9 cellular contexts compared by ENCODE assay signal in genomic region chr2:200944467-200945394, GRCh38. TPM values are rescaled to one million over a fixed set of nuclear protein-coding genes. Genes with fewer than 3 reads are reported as not detected.
DNase-seq lines count a peak whose midpoint lies in the region; ATAC-seq, FAIRE-seq and TF ChIP-seq lines count a peak whose summit lies in the region.
"Had no signal": no experiment of that assay in that cellular context is flagged by ENCODE, and none has a peak within 500 bp of the region (broad histone marks: within the 10 kb centered on the region; RNA-seq: fewer than 3 reads in every experiment).

No MANE protein-coding gene starts in this region.

- no peak overlapping the region for H3K4me3 Mint-ChIP-seq in glutamatergic neuron (ENCODE audit: unreplicated experiment)
- H3K4me3 Mint-ChIP-seq: activated naive CD8-positive, alpha-beta T cell treated with anti-CD3 and anti-CD28 coated beads, Interleukin-2, amount 10 ng/mL, durations not matched to agents 7 days and 5 days had no signal

- no peaks in the 10 kb centered on the region for H3K36me3 Mint-ChIP-seq in glutamatergic neuron (ENCODE audit: unreplicated experiment)

- peak; percentile 36 for DNase-seq in GM04503 (ENCODE audit: low read depth)
- DNase-seq in RWPE2 (ENCODE audit: low spot score), result peak; percentile 85
- DNase-seq in bronchial epithelial cell (ENCODE audit: low read depth), result peak; percentile 94
- DNase-seq in stimulated activated CD4-positive, alpha-beta T cell treated with anti-CD3 and anti-CD28 coated beads, Interleukin-12 subunit alpha, Interleukin-12 subunit beta, amount 100 ng/mL, for 24 hours (ENCODE audit: low read depth in 2 of 2), result peak; percentile 54 to 70
- DNase-seq in DMS 273 treated with DMSO at 0.1 percent for 48 hours (lab: John Stamatoyannopoulos, UW), result no peak
- DNase-seq in glutamatergic neuron, result no peak
- DNase-seq: activated naive CD8-positive, alpha-beta T cell treated with anti-CD3 and anti-CD28 coated beads, Interleukin-2, amount 10 ng/mL, durations not matched to agents 7 days and 5 days had no signal

- H3K27me3 Mint-ChIP-seq in glutamatergic neuron (ENCODE audit: unreplicated experiment), result no peaks in the 10 kb centered on the region
- H3K27me3 Mint-ChIP-seq: activated naive CD8-positive, alpha-beta T cell treated with anti-CD3 and anti-CD28 coated beads, Interleukin-2, amount 10 ng/mL, durations not matched to agents 7 days and 5 days had no signal

- H3K27me3 ChIP-seq in RWPE2 (ENCODE audit: insufficient read depth, poor library complexity, severe bottlenecking), result no peaks in the 10 kb centered on the region
- no peaks in the 10 kb centered on the region for H3K27me3 ChIP-seq in bronchial epithelial cell (ENCODE audit: control insufficient read depth, insufficient read depth, low read length)

- ATAC-seq in RWPE2 (ENCODE audit: low read depth) (peak; percentile 98), HG03025 (IDR thresholded peaks at IDR 0.05; ENCODE audit: low FRiP score, unreplicated experiment) (no peak), GM19035 (IDR thresholded peaks at IDR 0.05; ENCODE audit: unreplicated experiment) (no peak)

- H3K4me1 Mint-ChIP-seq in glutamatergic neuron (ENCODE audit: low read depth, unreplicated experiment), result no peaks in the 10 kb centered on the region

- peak overlapping the region; percentile 64 for H3K27ac ChIP-seq in RWPE2 (ENCODE audit: poor library complexity, severe bottlenecking)

- no peaks in the 10 kb centered on the region for H3K9me3 Mint-ChIP-seq in glutamatergic neuron (ENCODE audit: unreplicated experiment)
- H3K9me3 Mint-ChIP-seq: activated naive CD8-positive, alpha-beta T cell treated with anti-CD3 and anti-CD28 coated beads, Interleukin-2, amount 10 ng/mL, durations not matched to agents 7 days and 5 days had no signal

- H3K4me3 ChIP-seq in RWPE2 (ENCODE audit: severe bottlenecking) (no peak overlapping the region), bronchial epithelial cell (ENCODE audit: low read depth, low read length) (no peak overlapping the region)

- TF ChIP-seq CTCF in RWPE2 (IDR thresholded peaks at IDR 0.05; ENCODE audit: poor library complexity, severe bottlenecking) (no peak), bronchial epithelial cell (IDR thresholded peaks at IDR 0.05; ENCODE audit: insufficient read depth, low read length, severe bottlenecking) (no peak), glutamatergic neuron (IDR thresholded peaks at IDR 0.05; ENCODE audit: partially characterized antibody, unreplicated experiment) (no peak)

- H3K27ac Mint-ChIP-seq in glutamatergic neuron (ENCODE audit: unreplicated experiment), result no peak overlapping the region
- H3K27ac Mint-ChIP-seq: activated naive CD8-positive, alpha-beta T cell treated with anti-CD3 and anti-CD28 coated beads, Interleukin-2, amount 10 ng/mL, durations not matched to agents 7 days and 5 days had no signal

- no peaks in the 10 kb centered on the region for H3K9me3 ChIP-seq in RWPE2 (ENCODE audit: severe bottlenecking)

- peaks cover 19% of the 10 kb centered on the region for H3K4me1 ChIP-seq in RWPE2 (ENCODE audit: insufficient read depth, poor library complexity, severe bottlenecking)

- FAIRE-seq in bronchial epithelial cell (lab: Jason Lieb, UNC), result no peak

- H3K36me3 ChIP-seq in RWPE2 (ENCODE audit: low read depth) (peaks cover 95% of the 10 kb centered on the region), bronchial epithelial cell (ENCODE audit: control insufficient read depth, insufficient read depth, low read length) (peaks cover 6% of the 10 kb centered on the region)

RNA-seq across cellular contexts. Expression of gene ORC2, which starts 18.7 kb away (rescaled TPM):
- total RNA-seq in bronchial epithelial cell, result 14.5 and 16.3 TPM in 2 replicates
- 28.2 TPM for total RNA-seq in glutamatergic neuron (ENCODE audit: unreplicated experiment)

RNA-seq across cellular contexts. Expression of gene NIF3L1, which starts 55.6 kb away (rescaled TPM):
- total RNA-seq in bronchial epithelial cell (21.5 and 24.2 TPM in 2 replicates), glutamatergic neuron (ENCODE audit: unreplicated experiment) (19.7 TPM)

RNA-seq across cellular contexts. Expression of gene PPIL3, which starts 55.9 kb away (rescaled TPM):
- total RNA-seq in bronchial epithelial cell (34.5 and 50.3 TPM in 2 replicates), glutamatergic neuron (ENCODE audit: unreplicated experiment) (44.9 TPM)

Comparison
In these comparisons a context has a peak if more than half of its experiments do, and no peak if none do; other contexts are left out.
1. DNase-seq: peak in GM04503 (single experiment), RWPE2 (single experiment), bronchial epithelial cell (single experiment) and stimulated activated CD4-positive, alpha-beta T cell treated with anti-CD3 and anti-CD28 coated beads, Interleukin-12 subunit alpha, Interleukin-12 subunit beta, amount 100 ng/mL, for 24 hours (2 of 2); none in DMS 273 treated with DMSO at 0.1 percent for 48 hours (single experiment) and glutamatergic neuron (single experiment).